ENCODE assay signal across 1 cellular context in the genomic region with DNA sequence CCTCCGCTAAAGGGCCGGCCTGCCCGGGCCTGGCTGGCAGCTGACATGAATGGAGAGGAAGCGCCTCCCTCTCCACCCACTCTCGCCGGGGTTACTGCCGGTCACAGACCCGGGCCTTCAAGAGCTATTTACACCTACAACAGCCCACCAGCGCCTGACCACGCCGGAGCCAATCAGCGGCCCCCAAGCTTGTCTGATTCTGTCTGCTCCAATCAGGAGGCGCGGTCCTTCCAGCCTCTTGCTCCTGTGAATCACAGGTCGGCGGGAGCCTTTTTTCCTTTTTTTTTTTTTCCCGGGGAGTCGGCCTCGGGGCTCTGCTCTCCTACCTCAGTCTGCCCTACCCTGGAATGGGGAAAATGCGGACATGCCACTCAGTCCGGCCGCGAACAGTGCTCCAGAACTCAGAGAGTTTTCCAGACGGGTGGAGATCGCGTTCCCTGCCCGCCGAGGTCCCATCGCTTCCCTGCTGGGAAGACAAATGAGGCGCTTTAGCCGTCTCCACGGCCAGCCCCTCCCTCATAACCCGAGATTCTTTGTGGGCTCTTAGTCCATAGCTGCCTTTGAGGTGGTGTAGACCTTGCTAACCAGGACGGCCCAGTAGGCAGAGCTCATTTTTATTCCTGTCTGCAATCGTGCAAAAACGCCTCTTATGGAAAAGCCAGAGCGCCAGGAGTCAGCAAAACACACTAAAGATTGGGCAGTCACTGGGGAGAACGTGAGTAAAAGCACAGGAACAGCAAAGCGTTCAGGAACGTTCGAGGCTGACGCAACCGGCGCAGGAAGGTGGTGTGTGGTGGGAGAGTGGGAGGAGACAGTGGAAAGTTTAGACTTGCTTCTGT.
TF ChIP-seq lines count a peak whose summit lies in the region.

No MANE protein-coding gene starts in this region.

TF ChIP-seq in K562, 482 proteins besides CTCF, POLR2A, EP300 and RAD21 (continued from another document and continues in another):
- TF ChIP-seq, protein P1, sequence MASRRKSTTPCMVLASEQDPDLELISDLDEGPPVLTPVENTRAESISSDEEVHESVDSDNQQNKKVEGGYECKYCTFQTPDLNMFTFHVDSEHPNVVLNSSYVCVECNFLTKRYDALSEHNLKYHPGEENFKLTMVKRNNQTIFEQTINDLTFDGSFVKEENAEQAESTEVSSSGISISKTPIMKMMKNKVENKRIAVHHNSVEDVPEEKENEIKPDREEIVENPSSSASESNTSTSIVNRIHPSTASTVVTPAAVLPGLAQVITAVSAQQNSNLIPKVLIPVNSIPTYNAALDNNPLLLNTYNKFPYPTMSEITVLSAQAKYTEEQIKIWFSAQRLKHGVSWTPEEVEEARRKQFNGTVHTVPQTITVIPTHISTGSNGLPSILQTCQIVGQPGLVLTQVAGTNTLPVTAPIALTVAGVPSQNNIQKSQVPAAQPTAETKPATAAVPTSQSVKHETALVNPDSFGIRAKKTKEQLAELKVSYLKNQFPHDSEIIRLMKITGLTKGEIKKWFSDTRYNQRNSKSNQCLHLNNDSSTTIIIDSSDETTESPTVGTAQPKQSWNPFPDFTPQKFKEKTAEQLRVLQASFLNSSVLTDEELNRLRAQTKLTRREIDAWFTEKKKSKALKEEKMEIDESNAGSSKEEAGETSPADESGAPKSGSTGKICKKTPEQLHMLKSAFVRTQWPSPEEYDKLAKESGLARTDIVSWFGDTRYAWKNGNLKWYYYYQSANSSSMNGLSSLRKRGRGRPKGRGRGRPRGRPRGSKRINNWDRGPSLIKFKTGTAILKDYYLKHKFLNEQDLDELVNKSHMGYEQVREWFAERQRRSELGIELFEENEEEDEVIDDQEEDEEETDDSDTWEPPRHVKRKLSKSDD (conservative IDR thresholded peaks at IDR 0.05; ENCODE audit: low read length) = no peak
- TF ChIP-seq RBM34 (IDR thresholded peaks at IDR 0.05; ENCODE audit: borderline replicate concordance, insufficient read depth, low read length) (no peak), LEF1 (IDR thresholded peaks at IDR 0.05) (peak; percentile 73; the same call in 1 of the 2 replicates), ZFX (CRISPR knock-in tag; IDR thresholded peaks at IDR 0.05) (peak; percentile 90), FOSL1 (tag; conservative IDR thresholded peaks at IDR 0.05) (peak; percentile 80), MECOM (CRISPR knock-in tag; IDR thresholded peaks at IDR 0.05) (no peak), ARID1B (IDR thresholded peaks at IDR 0.05) (peak; percentile 81), NFYB (IDR thresholded peaks at IDR 0.05; ENCODE audit: extremely low read depth, insufficient read length) (peak; percentile 68), CEBPG (CRISPR knock-in tag; IDR thresholded peaks at IDR 0.05) (peak; percentile 97), CEBPG (tag; conservative IDR thresholded peaks at IDR 0.05 in 1 of 2, IDR thresholded peaks at IDR 0.05 in 1 of 2) (peak; percentile 94 to 98), STAT5B (CRISPR knock-in tag; IDR thresholded peaks at IDR 0.05) (no peak), BCL6 (CRISPR knock-in tag; IDR thresholded peaks at IDR 0.05) (no peak), MBD2 (IDR thresholded peaks at IDR 0.05; ENCODE audit: borderline replicate concordance, low read depth) (peak; percentile 40), SRSF3 (IDR thresholded peaks at IDR 0.05; ENCODE audit: insufficient read depth, low read length) (0 out of 2 replicates have a peak, but pooled peaks have one; percentile 63), ZNF57 (CRISPR knock-in tag; IDR thresholded peaks at IDR 0.05) (no peak), TEAD1 (CRISPR knock-in tag; IDR thresholded peaks at IDR 0.05) (peak in 1 of 2 experiments; percentile 48; a peak in 1 of 4 replicates), TOE1 (IDR thresholded peaks at IDR 0.05; ENCODE audit: borderline replicate concordance) (peak; percentile 18; the same call in 1 of the 2 replicates), TOE1 (CRISPR knock-in tag; IDR thresholded peaks at IDR 0.05; ENCODE audit: borderline replicate concordance, low read depth) (no peak), SAFB (IDR thresholded peaks at IDR 0.05; ENCODE audit: borderline replicate concordance, low read depth, low read length) (no peak), ESRRB (CRISPR knock-in tag; IDR thresholded peaks at IDR 0.05; ENCODE audit: borderline replicate concordance) (no peak), SMARCA4 (IDR thresholded peaks at IDR 0.05) (peak; percentile 76; the same call in 1 of the 2 replicates), FOXJ3 (CRISPR knock-in tag; IDR thresholded peaks at IDR 0.05) (no peak), PHF8 (IDR thresholded peaks at IDR 0.05; ENCODE audit: borderline replicate concordance, low read length) (peak; percentile 53; the same call in 1 of the 2 replicates), SIRT6 (IDR thresholded peaks at IDR 0.05; ENCODE audit: low read depth, low read length) (no peak), TAF1 (IDR thresholded peaks at IDR 0.05; ENCODE audit: control insufficient read depth, extremely low read depth, insufficient read depth, low read length, severe bottlenecking) (peak; percentile 71), ZKSCAN1 (IDR thresholded peaks at IDR 0.05; ENCODE audit: low read depth, low read length) (0 out of 2 replicates have a peak, but pooled peaks have one; percentile 2), NELFE (IDR thresholded peaks at IDR 0.05; ENCODE audit: insufficient read depth, insufficient read length) (no peak), ETV5 (CRISPR knock-in tag; IDR thresholded peaks at IDR 0.05; ENCODE audit: low read depth) (peak; percentile 51), STAT5A (IDR thresholded peaks at IDR 0.05; ENCODE audit: borderline replicate concordance, low read length) (peak; percentile 20; the same call in 1 of the 2 replicates), FOS (IDR thresholded peaks at IDR 0.05; ENCODE audit: extremely low read depth, insufficient read length) (peak; percentile 87), POLR2G (IDR thresholded peaks at IDR 0.05; ENCODE audit: low read depth, low read length) (peak; percentile 96), ATF1 (CRISPR knock-in tag; IDR thresholded peaks at IDR 0.05) (no peak), ATF1 (tag; IDR thresholded peaks at IDR 0.05) (peak; percentile 62), MED1 (CRISPR knock-in tag; IDR thresholded peaks at IDR 0.05; ENCODE audit: borderline replicate concordance) (no peak)
- TF ChIP-seq, protein P2, sequence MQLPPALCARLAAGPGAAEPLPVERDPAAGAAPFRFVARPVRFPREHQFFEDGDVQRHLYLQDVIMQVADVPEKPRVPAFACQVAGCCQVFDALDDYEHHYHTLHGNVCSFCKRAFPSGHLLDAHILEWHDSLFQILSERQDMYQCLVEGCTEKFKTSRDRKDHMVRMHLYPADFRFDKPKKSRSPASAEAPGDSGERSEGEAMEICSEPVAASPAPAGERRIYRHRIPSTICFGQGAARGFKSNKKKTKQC (CRISPR knock-in tag; IDR thresholded peaks at IDR 0.05) = peak; percentile 16; the same call in 1 of the 2 replicates
- TF ChIP-seq, protein P3, sequence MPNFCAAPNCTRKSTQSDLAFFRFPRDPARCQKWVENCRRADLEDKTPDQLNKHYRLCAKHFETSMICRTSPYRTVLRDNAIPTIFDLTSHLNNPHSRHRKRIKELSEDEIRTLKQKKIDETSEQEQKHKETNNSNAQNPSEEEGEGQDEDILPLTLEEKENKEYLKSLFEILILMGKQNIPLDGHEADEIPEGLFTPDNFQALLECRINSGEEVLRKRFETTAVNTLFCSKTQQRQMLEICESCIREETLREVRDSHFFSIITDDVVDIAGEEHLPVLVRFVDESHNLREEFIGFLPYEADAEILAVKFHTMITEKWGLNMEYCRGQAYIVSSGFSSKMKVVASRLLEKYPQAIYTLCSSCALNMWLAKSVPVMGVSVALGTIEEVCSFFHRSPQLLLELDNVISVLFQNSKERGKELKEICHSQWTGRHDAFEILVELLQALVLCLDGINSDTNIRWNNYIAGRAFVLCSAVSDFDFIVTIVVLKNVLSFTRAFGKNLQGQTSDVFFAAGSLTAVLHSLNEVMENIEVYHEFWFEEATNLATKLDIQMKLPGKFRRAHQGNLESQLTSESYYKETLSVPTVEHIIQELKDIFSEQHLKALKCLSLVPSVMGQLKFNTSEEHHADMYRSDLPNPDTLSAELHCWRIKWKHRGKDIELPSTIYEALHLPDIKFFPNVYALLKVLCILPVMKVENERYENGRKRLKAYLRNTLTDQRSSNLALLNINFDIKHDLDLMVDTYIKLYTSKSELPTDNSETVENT (CRISPR knock-in tag; IDR thresholded peaks at IDR 0.05) = no peak
- TF ChIP-seq, protein P4, sequence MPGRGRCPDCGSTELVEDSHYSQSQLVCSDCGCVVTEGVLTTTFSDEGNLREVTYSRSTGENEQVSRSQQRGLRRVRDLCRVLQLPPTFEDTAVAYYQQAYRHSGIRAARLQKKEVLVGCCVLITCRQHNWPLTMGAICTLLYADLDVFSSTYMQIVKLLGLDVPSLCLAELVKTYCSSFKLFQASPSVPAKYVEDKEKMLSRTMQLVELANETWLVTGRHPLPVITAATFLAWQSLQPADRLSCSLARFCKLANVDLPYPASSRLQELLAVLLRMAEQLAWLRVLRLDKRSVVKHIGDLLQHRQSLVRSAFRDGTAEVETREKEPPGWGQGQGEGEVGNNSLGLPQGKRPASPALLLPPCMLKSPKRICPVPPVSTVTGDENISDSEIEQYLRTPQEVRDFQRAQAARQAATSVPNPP (IDR thresholded peaks at IDR 0.05; ENCODE audit: borderline replicate concordance, insufficient read depth, insufficient read length) = no peak
- TF ChIP-seq, protein P5, sequence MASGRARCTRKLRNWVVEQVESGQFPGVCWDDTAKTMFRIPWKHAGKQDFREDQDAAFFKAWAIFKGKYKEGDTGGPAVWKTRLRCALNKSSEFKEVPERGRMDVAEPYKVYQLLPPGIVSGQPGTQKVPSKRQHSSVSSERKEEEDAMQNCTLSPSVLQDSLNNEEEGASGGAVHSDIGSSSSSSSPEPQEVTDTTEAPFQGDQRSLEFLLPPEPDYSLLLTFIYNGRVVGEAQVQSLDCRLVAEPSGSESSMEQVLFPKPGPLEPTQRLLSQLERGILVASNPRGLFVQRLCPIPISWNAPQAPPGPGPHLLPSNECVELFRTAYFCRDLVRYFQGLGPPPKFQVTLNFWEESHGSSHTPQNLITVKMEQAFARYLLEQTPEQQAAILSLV (tag; IDR thresholded peaks at IDR 0.05) = peak; percentile 79
- TF ChIP-seq, protein P6, sequence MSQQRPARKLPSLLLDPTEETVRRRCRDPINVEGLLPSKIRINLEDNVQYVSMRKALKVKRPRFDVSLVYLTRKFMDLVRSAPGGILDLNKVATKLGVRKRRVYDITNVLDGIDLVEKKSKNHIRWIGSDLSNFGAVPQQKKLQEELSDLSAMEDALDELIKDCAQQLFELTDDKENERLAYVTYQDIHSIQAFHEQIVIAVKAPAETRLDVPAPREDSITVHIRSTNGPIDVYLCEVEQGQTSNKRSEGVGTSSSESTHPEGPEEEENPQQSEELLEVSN (IDR thresholded peaks at IDR 0.05; ENCODE audit: borderline replicate concordance in 1 of 2, extremely low read depth in 1 of 2, insufficient read depth in 1 of 2, insufficient read length in 1 of 2, low read depth in 1 of 2, low read length in 1 of 2, poor library complexity in 1 of 2, severe bottlenecking in 1 of 2) = peak in 1 of 2 experiments; percentile 38
- TF ChIP-seq, protein P7, sequence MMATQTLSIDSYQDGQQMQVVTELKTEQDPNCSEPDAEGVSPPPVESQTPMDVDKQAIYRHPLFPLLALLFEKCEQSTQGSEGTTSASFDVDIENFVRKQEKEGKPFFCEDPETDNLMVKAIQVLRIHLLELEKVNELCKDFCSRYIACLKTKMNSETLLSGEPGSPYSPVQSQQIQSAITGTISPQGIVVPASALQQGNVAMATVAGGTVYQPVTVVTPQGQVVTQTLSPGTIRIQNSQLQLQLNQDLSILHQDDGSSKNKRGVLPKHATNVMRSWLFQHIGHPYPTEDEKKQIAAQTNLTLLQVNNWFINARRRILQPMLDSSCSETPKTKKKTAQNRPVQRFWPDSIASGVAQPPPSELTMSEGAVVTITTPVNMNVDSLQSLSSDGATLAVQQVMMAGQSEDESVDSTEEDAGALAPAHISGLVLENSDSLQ (IDR thresholded peaks at IDR 0.05) = peak; percentile 61
- TF ChIP-seq, protein P8, sequence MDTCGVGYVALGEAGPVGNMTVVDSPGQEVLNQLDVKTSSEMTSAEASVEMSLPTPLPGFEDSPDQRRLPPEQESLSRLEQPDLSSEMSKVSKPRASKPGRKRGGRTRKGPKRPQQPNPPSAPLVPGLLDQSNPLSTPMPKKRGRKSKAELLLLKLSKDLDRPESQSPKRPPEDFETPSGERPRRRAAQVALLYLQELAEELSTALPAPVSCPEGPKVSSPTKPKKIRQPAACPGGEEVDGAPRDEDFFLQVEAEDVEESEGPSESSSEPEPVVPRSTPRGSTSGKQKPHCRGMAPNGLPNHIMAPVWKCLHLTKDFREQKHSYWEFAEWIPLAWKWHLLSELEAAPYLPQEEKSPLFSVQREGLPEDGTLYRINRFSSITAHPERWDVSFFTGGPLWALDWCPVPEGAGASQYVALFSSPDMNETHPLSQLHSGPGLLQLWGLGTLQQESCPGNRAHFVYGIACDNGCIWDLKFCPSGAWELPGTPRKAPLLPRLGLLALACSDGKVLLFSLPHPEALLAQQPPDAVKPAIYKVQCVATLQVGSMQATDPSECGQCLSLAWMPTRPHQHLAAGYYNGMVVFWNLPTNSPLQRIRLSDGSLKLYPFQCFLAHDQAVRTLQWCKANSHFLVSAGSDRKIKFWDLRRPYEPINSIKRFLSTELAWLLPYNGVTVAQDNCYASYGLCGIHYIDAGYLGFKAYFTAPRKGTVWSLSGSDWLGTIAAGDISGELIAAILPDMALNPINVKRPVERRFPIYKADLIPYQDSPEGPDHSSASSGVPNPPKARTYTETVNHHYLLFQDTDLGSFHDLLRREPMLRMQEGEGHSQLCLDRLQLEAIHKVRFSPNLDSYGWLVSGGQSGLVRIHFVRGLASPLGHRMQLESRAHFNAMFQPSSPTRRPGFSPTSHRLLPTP (IDR thresholded peaks at IDR 0.05; ENCODE audit: borderline replicate concordance, extremely low read depth, insufficient read length) = no peak
- TF ChIP-seq, protein P9, sequence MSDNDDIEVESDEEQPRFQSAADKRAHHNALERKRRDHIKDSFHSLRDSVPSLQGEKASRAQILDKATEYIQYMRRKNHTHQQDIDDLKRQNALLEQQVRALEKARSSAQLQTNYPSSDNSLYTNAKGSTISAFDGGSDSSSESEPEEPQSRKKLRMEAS (CRISPR knock-in tag; IDR thresholded peaks at IDR 0.05) = no peak
- TF ChIP-seq, protein P10, sequence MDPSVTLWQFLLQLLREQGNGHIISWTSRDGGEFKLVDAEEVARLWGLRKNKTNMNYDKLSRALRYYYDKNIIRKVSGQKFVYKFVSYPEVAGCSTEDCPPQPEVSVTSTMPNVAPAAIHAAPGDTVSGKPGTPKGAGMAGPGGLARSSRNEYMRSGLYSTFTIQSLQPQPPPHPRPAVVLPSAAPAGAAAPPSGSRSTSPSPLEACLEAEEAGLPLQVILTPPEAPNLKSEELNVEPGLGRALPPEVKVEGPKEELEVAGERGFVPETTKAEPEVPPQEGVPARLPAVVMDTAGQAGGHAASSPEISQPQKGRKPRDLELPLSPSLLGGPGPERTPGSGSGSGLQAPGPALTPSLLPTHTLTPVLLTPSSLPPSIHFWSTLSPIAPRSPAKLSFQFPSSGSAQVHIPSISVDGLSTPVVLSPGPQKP (CRISPR knock-in tag; IDR thresholded peaks at IDR 0.05) = no peak
- TF ChIP-seq, protein P11, sequence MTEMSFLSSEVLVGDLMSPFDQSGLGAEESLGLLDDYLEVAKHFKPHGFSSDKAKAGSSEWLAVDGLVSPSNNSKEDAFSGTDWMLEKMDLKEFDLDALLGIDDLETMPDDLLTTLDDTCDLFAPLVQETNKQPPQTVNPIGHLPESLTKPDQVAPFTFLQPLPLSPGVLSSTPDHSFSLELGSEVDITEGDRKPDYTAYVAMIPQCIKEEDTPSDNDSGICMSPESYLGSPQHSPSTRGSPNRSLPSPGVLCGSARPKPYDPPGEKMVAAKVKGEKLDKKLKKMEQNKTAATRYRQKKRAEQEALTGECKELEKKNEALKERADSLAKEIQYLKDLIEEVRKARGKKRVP (CRISPR knock-in tag; IDR thresholded peaks at IDR 0.05) = peak; percentile 94
